In the genomic region with DNA sequence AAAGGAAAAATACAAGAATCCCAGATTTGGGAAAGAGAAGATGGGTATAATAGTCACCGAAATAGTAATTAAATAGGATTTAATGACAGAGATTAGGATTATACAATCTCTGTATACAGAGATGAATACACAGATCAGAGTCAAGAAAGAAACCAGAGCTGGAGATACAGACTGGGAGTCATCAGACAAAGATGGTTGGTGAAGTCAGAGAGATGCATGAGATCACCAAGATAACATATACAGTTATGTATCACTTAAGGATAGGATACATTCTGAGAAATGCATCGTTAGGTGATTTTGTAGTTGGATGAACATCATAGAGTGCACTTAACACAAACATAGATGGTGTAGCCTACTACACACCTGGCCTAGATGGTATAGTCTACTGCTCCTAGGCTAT, we compare ENCODE assay signal across 21 cellular contexts. TPM values are rescaled to one million over a fixed set of nuclear protein-coding genes. Genes with fewer than 3 reads are reported as not detected.
A peak's percentile ranks its signal among the peaks of the same experiment; 100 is the strongest.
DNase-seq lines count a peak whose midpoint lies in the region; ATAC-seq and TF ChIP-seq lines count a peak whose summit lies in the region.
"Had no signal": no experiment of that assay in that cellular context is flagged by ENCODE, and none has a peak within 500 bp of the region (broad histone marks: within the 10 kb centered on the region; RNA-seq: fewer than 3 reads in every experiment).

No MANE protein-coding gene starts in this region.

- H3K9ac ChIP-seq in IMR-90 (ENCODE audit: low read depth, low read length): no peak overlapping the region
- H3K9ac ChIP-seq: BLaER1 treated with 17β-estradiol and CSF1 and Interleukin-3, amounts not matched to agents 10 nM and 100 nM had no signal

- H3K4me3 ChIP-seq in IMR-90 (ENCODE audit: insufficient read depth, low read depth, low read length) (no peak overlapping the region), adrenal gland (no peak overlapping the region)
- H3K4me3 ChIP-seq: A549; BLaER1 treated with 17β-estradiol and CSF1 and Interleukin-3, amounts not matched to agents 10 nM and 100 nM had no signal

- BruUV-seq in IMR-90 (replicated peaks; lab: Mats Ljungman, UMichigan): no TSS peak

- no peak overlapping the region for H3K27ac ChIP-seq in IMR-90 (ENCODE audit: insufficient read depth, low read length)
- H3K27ac ChIP-seq in adrenal gland: no peak overlapping the region
- H3K27ac ChIP-seq: A549 had no signal

- no peak for TF ChIP-seq POLR2A in IMR-90 (IDR thresholded peaks at IDR 0.05; ENCODE audit: low read depth, low read length)
- no peak for TF ChIP-seq POLR2A in adrenal gland (IDR thresholded peaks at IDR 0.05)

- no peak overlapping the region; the same call in 1 of the 2 replicates for H2AK5ac ChIP-seq in IMR-90 (ENCODE audit: low read depth, low read length)

- H2AK9ac ChIP-seq in IMR-90 (replicated peaks; ENCODE audit: low read depth, low read length, poor library complexity): no peak overlapping the region

- TF ChIP-seq CTCF in IMR-90 (conservative IDR thresholded peaks at IDR 0.05; ENCODE audit: low read depth, low read length): no peak
- TF ChIP-seq CTCF in adrenal gland (IDR thresholded peaks at IDR 0.05): no peak

- POLR2A ChIA-PET in IMR-90 (lab: Charles Lee; ENCODE audit: unreplicated experiment): no interaction called here

- no peak overlapping the region for H3K56ac ChIP-seq in IMR-90 (ENCODE audit: extremely low read depth, insufficient read depth, low read length)

- dilution Hi-C loops in IMR-90 (cut with HindIII; ENCODE audit: low sequenced_read_pairs, unreplicated experiment): no loop called here

- in situ Hi-C loops in IMR-90 (cut with MboI; ENCODE audit: low sequenced_read_pairs): no loop called here

- H3K27me3 ChIP-seq in IMR-90 (ENCODE audit: control insufficient read depth, insufficient read depth, low read length): no peaks in the 10 kb centered on the region
- no peaks in the 10 kb centered on the region for H3K27me3 ChIP-seq in adrenal gland
- H3K27me3 ChIP-seq: BLaER1 treated with 17β-estradiol and CSF1 and Interleukin-3, amounts not matched to agents 10 nM and 100 nM had no signal

- H3K27me3 Mint-ChIP-seq in stimulated activated memory B cell treated with anti-CD40 and anti-IgM and Interleukin-4, amounts not matched to agents 10 μg/mL and 1 μg/mL and 100 μg/mL, for 72 hours: no peaks in the 10 kb centered on the region
- H3K27me3 Mint-ChIP-seq: CD4-positive, alpha-beta T cell had no signal

- CTCF ChIA-PET in IMR-90 (lab: Yijun Ruan, JAX): interaction anchor here (0.7 kb wide), 1 partner anchor 90 kb away, joined by 3 read pairs; no protein-coding TSS in a partner anchor

- H3K9me3 Mint-ChIP-seq in stimulated activated memory B cell treated with anti-CD40 and anti-IgM and Interleukin-4, amounts not matched to agents 10 μg/mL and 1 μg/mL and 100 μg/mL, for 72 hours: no peaks in the 10 kb centered on the region
- H3K9me3 Mint-ChIP-seq: CD4-positive, alpha-beta T cell; CD8-positive, alpha-beta memory T cell had no signal

- H4K91ac ChIP-seq in IMR-90 (ENCODE audit: insufficient read depth, low read depth, low read length): no peak overlapping the region

- no peak overlapping the region for H4K8ac ChIP-seq in IMR-90 (ENCODE audit: low read depth in 2 of 2, low read length in 2 of 2)

- H3K23ac ChIP-seq in IMR-90 (ENCODE audit: low read depth, low read length): no peak overlapping the region

- 0 out of 3 replicates have a peak overlapping the region, but pooled peaks have one; percentile 3 for H2BK15ac ChIP-seq in IMR-90 (ENCODE audit: low read depth, low read length)

- no peak overlapping the region for H3K4ac ChIP-seq in IMR-90 (ENCODE audit: low read depth, low read length)

- no peak overlapping the region for H3K27ac Mint-ChIP-seq in stimulated activated memory B cell treated with anti-CD40 and anti-IgM and Interleukin-4, amounts not matched to agents 10 μg/mL and 1 μg/mL and 100 μg/mL, for 72 hours
- H3K27ac Mint-ChIP-seq: CD14-positive monocyte; CD4-positive, alpha-beta T cell; CD8-positive, alpha-beta memory T cell had no signal

- no peak overlapping the region for H3K4me3 Mint-ChIP-seq in stimulated activated memory B cell treated with anti-CD40 and anti-IgM and Interleukin-4, amounts not matched to agents 10 μg/mL and 1 μg/mL and 100 μg/mL, for 72 hours
- H3K4me3 Mint-ChIP-seq: CD14-positive monocyte; CD4-positive, alpha-beta T cell; CD8-positive, alpha-beta memory T cell had no signal

- no peak overlapping the region for H2BK120ac ChIP-seq in IMR-90 (ENCODE audit: low read depth, low read length)

- no peak for TF ChIP-seq RAD21 in IMR-90 (IDR thresholded peaks at IDR 0.05; ENCODE audit: low read length)

- H4K5ac ChIP-seq in IMR-90 (ENCODE audit: low read depth, low read length): no peak overlapping the region

- no peak overlapping the region for H3K18ac ChIP-seq in IMR-90 (ENCODE audit: low read depth, low read length)

- no peak overlapping the region for H2BK20ac ChIP-seq in IMR-90 (ENCODE audit: low read depth, low read length)

- H3K4me1 ChIP-seq in IMR-90 (ENCODE audit: control insufficient read depth, insufficient read depth, low read length): 0 out of 2 replicates have a peak, but pooled peaks cover 1% of the 10 kb centered on the region
- H3K4me1 ChIP-seq in adrenal gland (replicated peaks in 1 of 2): no peaks in the 10 kb centered on the region
- H3K4me1 ChIP-seq: A549, BE2C had no signal

- H3K9me1 ChIP-seq in IMR-90 (ENCODE audit: insufficient read depth, low read length): no peaks in the 10 kb centered on the region

- no peaks in the 10 kb centered on the region for H3K36me3 Mint-ChIP-seq in stimulated activated memory B cell treated with anti-CD40 and anti-IgM and Interleukin-4, amounts not matched to agents 10 μg/mL and 1 μg/mL and 100 μg/mL, for 72 hours
- H3K36me3 Mint-ChIP-seq: CD14-positive monocyte; CD8-positive, alpha-beta memory T cell had no signal

- intact Hi-C loops in IMR-90 (cut with micrococcal nuclease) (no loop called here), adrenal gland (cut with DNase I) (no loop called here)

- no peak overlapping the region for H2BK5ac ChIP-seq in IMR-90 (ENCODE audit: low read depth, low read length, poor library complexity, severe bottlenecking)

- H2AFZ ChIP-seq in IMR-90 (replicated peaks; ENCODE audit: low read length, poor library complexity): no peak overlapping the region

- peak; percentile 19 for DNase-seq in ELR (ENCODE audit: low read depth)
- peak; percentile 13 for DNase-seq in IMR-90
- peak; percentile 13 for DNase-seq in dermis blood vessel endothelial cell
- DNase-seq in adrenal gland: no peak
- no peak for DNase-seq in stimulated activated CD4-positive, alpha-beta T cell treated with anti-CD3 and anti-CD28 coated beads, Interleukin-4, amount 100 ng/mL, for 1 hour
- no peak for DNase-seq in stimulated activated CD4-positive, alpha-beta T cell treated with anti-CD3 and anti-CD28 coated beads, Interleukin-4, amount 100 ng/mL, for 24 hours
- DNase-seq: 8988T; ACHN; AML-193; BE2C; CD4-positive, alpha-beta T cell; CD8-positive, alpha-beta memory T cell; DMS 273 treated with DMSO at 0.1 percent for 48 hours; DMS79 treated with DMSO at 0.1 percent for 48 hours; GOT3; H7; HCEC 1CT had no signal

- no CpG with 5 or more reads among the region's 2 CpGs for WGBS in IMR-90 (ENCODE audit: extremely low coverage in 2 of 2, insufficient read length in 1 of 2), 2 experiments
- WGBS in adrenal gland, 4 donors: 89 to 93% (median 91%) methylated on average over 2 of the region's 2 CpGs

- H3K14ac ChIP-seq in IMR-90 (replicated peaks; ENCODE audit: low read depth, low read length): no peak overlapping the region

- no peak overlapping the region for H3K4me2 ChIP-seq in IMR-90 (ENCODE audit: low read depth, low read length)
- H3K4me2 ChIP-seq: A549 had no signal

- ATAC-seq in IMR-90 (ENCODE audit: low read depth): peak; percentile 17; the same call in 1 of the 2 replicates
- peak; percentile 24 for ATAC-seq in stimulated activated memory B cell treated with anti-CD40 and anti-IgM and Interleukin-4, amounts not matched to agents 10 μg/mL and 1 μg/mL and 100 μg/mL, for 72 hours
- ATAC-seq: A549 had no signal

- no peaks in the 10 kb centered on the region for H3K79me1 ChIP-seq in IMR-90 (ENCODE audit: low read depth in 1 of 2, low read length in 2 of 2)

- H3K4me1 Mint-ChIP-seq in stimulated activated memory B cell treated with anti-CD40 and anti-IgM and Interleukin-4, amounts not matched to agents 10 μg/mL and 1 μg/mL and 100 μg/mL, for 72 hours: peaks cover 8% of the 10 kb centered on the region

- H3K9me3 ChIP-seq in IMR-90 (ENCODE audit: control insufficient read depth, insufficient read depth, low read length): no peaks in the 10 kb centered on the region
- no peaks in the 10 kb centered on the region for H3K9me3 ChIP-seq in adrenal gland (replicated peaks in 1 of 3)
- H3K9me3 ChIP-seq: A549; BE2C; BLaER1 treated with 17β-estradiol and CSF1 and Interleukin-3, amounts not matched to agents 10 nM and 100 nM had no signal

- no peaks in the 10 kb centered on the region for H4K20me1 ChIP-seq in IMR-90 (ENCODE audit: insufficient read depth, low read length)
- H4K20me1 ChIP-seq: BLaER1 treated with 17β-estradiol and CSF1 and Interleukin-3, amounts not matched to agents 10 nM and 100 nM had no signal

- H3K36me3 ChIP-seq in IMR-90 (ENCODE audit: control insufficient read depth, insufficient read depth, low read length) (no peaks in the 10 kb centered on the region), adrenal gland (replicated peaks in 1 of 2) (no peaks in the 10 kb centered on the region)
- H3K36me3 ChIP-seq: BE2C; BLaER1 treated with 17β-estradiol and CSF1 and Interleukin-3, amounts not matched to agents 10 nM and 100 nM had no signal

TF ChIP-seq in IMR-90, 13 proteins besides CTCF, POLR2A, EP300 and RAD21 (continues in another document):
- TF ChIP-seq, protein P1, sequence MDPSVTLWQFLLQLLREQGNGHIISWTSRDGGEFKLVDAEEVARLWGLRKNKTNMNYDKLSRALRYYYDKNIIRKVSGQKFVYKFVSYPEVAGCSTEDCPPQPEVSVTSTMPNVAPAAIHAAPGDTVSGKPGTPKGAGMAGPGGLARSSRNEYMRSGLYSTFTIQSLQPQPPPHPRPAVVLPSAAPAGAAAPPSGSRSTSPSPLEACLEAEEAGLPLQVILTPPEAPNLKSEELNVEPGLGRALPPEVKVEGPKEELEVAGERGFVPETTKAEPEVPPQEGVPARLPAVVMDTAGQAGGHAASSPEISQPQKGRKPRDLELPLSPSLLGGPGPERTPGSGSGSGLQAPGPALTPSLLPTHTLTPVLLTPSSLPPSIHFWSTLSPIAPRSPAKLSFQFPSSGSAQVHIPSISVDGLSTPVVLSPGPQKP (IDR thresholded peaks at IDR 0.05; ENCODE audit: borderline replicate concordance, low read depth, low read length): no peak
- TF ChIP-seq MAZ (IDR thresholded peaks at IDR 0.05; ENCODE audit: borderline replicate concordance, low read depth, low read length) (no peak), SMC3 (IDR thresholded peaks at IDR 0.05; ENCODE audit: low read depth, low read length) (no peak)

RNA-seq across cellular contexts. Expression of gene VCAM1, which starts 49.8 kb away (rescaled TPM):
- 19.7 and 21.1 TPM in 2 replicates for total RNA-seq in IMR-90 (2012; rRNA removed)
- polyA plus RNA-seq in IMR-90 (2012; rRNA removed): 5.7 and 10.1 TPM in 2 replicates
- 1.8 and 2.7 TPM in 2 replicates for polyA plus RNA-seq in IMR-90 (2012; cell fraction: cytosol; rRNA removed)
- 0.70 and 8.8 TPM in 2 replicates for polyA plus RNA-seq in IMR-90 (2012; cell fraction: nucleus; rRNA removed; ENCODE audit: low replicate concordance)
- 6.2 and 24.5 TPM in 2 replicates for total RNA-seq in dermis blood vessel endothelial cell
- 100 to 1,000 TPM in 1 of 8 donors, 10 to 100 TPM in 7; 36.4 to 113 (median 78.3) TPM for total RNA-seq in adrenal gland
- polyA plus RNA-seq in adrenal gland: 100 to 1,000 TPM in 1 of 3 donors, 10 to 100 TPM in 2; 32.3 to 162 (median 38.0) TPM
- total RNA-seq: CD4-positive, alpha-beta T cell; H7 had no signal
- polyA plus RNA-seq: CD14-positive monocyte had no signal

Comparison
In these comparisons a context has a peak if more than half of its experiments do, and no peak if none do; other contexts are left out.
1. DNase-seq: peak in ELR (single experiment), IMR-90 (single experiment) and dermis blood vessel endothelial cell (single experiment); none in adrenal gland (0 of 7), stimulated activated CD4-positive, alpha-beta T cell treated with anti-CD3 and anti-CD28 coated beads, Interleukin-4, amount 100 ng/mL, for 1 hour (single experiment) and stimulated activated CD4-positive, alpha-beta T cell treated with anti-CD3 and anti-CD28 coated beads, Interleukin-4, amount 100 ng/mL, for 24 hours (single experiment).